Comparison of ENCODE assay signal across 18 cellular contexts in the genomic region with DNA sequence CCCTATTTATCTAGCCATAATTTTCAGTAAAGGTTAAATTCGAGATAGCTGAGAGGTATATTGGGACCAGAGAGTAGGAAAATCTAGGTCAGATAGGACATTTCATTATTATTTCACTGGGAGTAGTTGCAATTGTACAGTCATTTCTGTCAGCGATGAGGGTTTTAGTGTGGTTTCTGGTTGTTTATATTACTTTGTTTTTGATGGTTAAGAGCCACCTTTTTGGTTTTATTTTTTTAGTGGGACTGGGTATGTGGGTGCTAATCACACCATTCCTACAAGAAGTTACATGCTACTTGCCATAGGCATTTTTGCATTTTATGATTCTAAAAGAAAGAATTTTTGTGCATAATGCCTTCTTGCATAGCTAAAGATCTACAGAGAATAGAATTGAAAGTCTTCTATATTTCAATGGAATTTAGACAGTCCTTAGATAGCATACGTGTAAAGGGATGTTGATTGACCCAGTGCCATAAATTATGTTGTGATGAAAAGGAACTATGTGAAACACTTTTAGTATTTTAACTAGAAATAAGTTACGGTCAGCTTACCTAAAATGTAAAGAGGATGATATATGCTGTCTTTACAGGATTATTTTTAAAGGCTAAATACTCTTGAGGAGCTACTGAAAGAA.
A peak's percentile ranks its signal among the peaks of the same experiment; 100 is the strongest.
DNase-seq lines count a peak whose midpoint lies in the region; ATAC-seq, FAIRE-seq and TF ChIP-seq lines count a peak whose summit lies in the region.
"Had no signal": no experiment of that assay in that cellular context is flagged by ENCODE, and none has a peak within 500 bp of the region (broad histone marks: within the 10 kb centered on the region; RNA-seq: fewer than 3 reads in every experiment).

No MANE protein-coding gene starts in this region.

- TF ChIP-seq CTCF in OCI-LY3 (IDR thresholded peaks at IDR 0.05; ENCODE audit: low read depth, low read length) (no peak), fibroblast of lung (conservative IDR thresholded peaks at IDR 0.05 in 1 of 2, IDR thresholded peaks at IDR 0.05 in 1 of 2; ENCODE audit: low read depth in 1 of 2, low read length in 2 of 2) (no peak)

- no peak overlapping the region for H3K9ac ChIP-seq in OCI-LY3 (ENCODE audit: low read length)
- no peak overlapping the region for H3K9ac ChIP-seq in fibroblast of lung (ENCODE audit: insufficient read depth, low read length)

- ATAC-seq in GM21367 (IDR thresholded peaks at IDR 0.05; ENCODE audit: unreplicated experiment) (peak; percentile 47), HG03139 (IDR thresholded peaks at IDR 0.05; ENCODE audit: unreplicated experiment) (no peak)
- ATAC-seq: esophagus mucosa, heart left ventricle had no signal

- H3K36me3 ChIP-seq in OCI-LY3 (replicated peaks; ENCODE audit: low read depth, low read length) (peaks cover 33% of the 10 kb centered on the region), fibroblast of lung (ENCODE audit: control insufficient read depth, insufficient read depth, low read length) (peaks cover 1% of the 10 kb centered on the region)

- FAIRE-seq in GM18507 (lab: Jason Lieb, UNC): peak; percentile 45
- no peak for FAIRE-seq in RCC 7860 (lab: Jason Lieb, UNC)
- FAIRE-seq: D721Med, keratinocyte had no signal

- peaks cover 23% of the 10 kb centered on the region for H3K4me1 ChIP-seq in OCI-LY3 (ENCODE audit: low read length)
- no peaks in the 10 kb centered on the region for H3K4me1 ChIP-seq in fibroblast of lung (ENCODE audit: control insufficient read depth, extremely low read depth, insufficient read depth, low read length)

- no peaks in the 10 kb centered on the region for H3K27me3 ChIP-seq in OCI-LY3 (ENCODE audit: low read depth, low read length)
- no peaks in the 10 kb centered on the region for H3K27me3 ChIP-seq in fibroblast of lung (ENCODE audit: control insufficient read depth, insufficient read depth, low read length)
- H3K27me3 ChIP-seq: heart left ventricle had no signal

- H3K79me2 ChIP-seq in OCI-LY3 (ENCODE audit: low read length) (peaks cover 4% of the 10 kb centered on the region; the same call in 1 of the 2 replicates), fibroblast of lung (ENCODE audit: control insufficient read depth, insufficient read depth, low read length) (no peaks in the 10 kb centered on the region)

- DNase-seq in GM18507 (ENCODE audit: extremely low spot score, insufficient read length, low read depth): no peak
- DNase-seq in fibroblast of lung (ENCODE audit: low read depth in 2 of 2): peak; percentile 26 to 73
- DNase-seq in globus pallidus (ENCODE audit: low spot score): no peak
- DNase-seq in RCC 7860 (ENCODE audit: low spot score): no peak
- DNase-seq in cardiac septum (ENCODE audit: low spot score): no peak
- DNase-seq: activated CD4-positive, alpha-beta T cell treated with anti-CD3 and anti-CD28 coated beads, Interleukin-2, amount 50 U/mL, for 1 hour; AML-193; aorta; heart left ventricle; NCI-H1694; NCI-H446; retina had no signal

- peaks cover 31% of the 10 kb centered on the region for H4K20me1 ChIP-seq in OCI-LY3 (ENCODE audit: insufficient read depth, low read length)
- H4K20me1 ChIP-seq in fibroblast of lung (ENCODE audit: control insufficient read depth, extremely low read depth, insufficient read depth, low read length): no peaks in the 10 kb centered on the region

- peak overlapping the region; percentile 59 for H3K4me2 ChIP-seq in OCI-LY3 (ENCODE audit: low read length)
- H3K4me2 ChIP-seq in fibroblast of lung (ENCODE audit: extremely low read depth, insufficient read depth, low read length): no peak overlapping the region

- intact Hi-C loops in cardiac septum (cut with DNase I): loop anchor here (10.0 kb wide), 1 partner anchor 220 kb away; the partner anchor contains the start of gene TBPL2

- H3K4me3 ChIP-seq in OCI-LY3 (ENCODE audit: low read length) (peak overlapping the region; percentile 21), fibroblast of lung (replicated peaks in 1 of 4; ENCODE audit: control extremely low read depth in 1 of 4, insufficient read depth in 1 of 4, low read depth in 3 of 4, low read length in 4 of 4) (no peak overlapping the region)
- H3K4me3 ChIP-seq: heart left ventricle had no signal

- H3K27ac ChIP-seq in OCI-LY3 (ENCODE audit: low read length) (peak overlapping the region; percentile 9; the same call in 1 of the 2 replicates), fibroblast of lung (ENCODE audit: insufficient read depth, low read length) (no peak overlapping the region)
- H3K27ac ChIP-seq: heart left ventricle had no signal

- H2AFZ ChIP-seq in OCI-LY3 (ENCODE audit: low read depth, low read length) (no peak overlapping the region), fibroblast of lung (ENCODE audit: low read length) (no peak overlapping the region)

- H3K9me3 ChIP-seq in OCI-LY3 (ENCODE audit: insufficient read depth, low read length) (no peaks in the 10 kb centered on the region), fibroblast of lung (ENCODE audit: control insufficient read depth, insufficient read depth, low read depth, low read length) (no peaks in the 10 kb centered on the region)
- H3K9me3 ChIP-seq: heart left ventricle had no signal

Comparison
In these comparisons a context has a peak if more than half of its experiments do, and no peak if none do; other contexts are left out.
1. DNase-seq: peak in fibroblast of lung (2 of 2); none in GM18507 (single experiment), globus pallidus (single experiment), RCC 7860 (single experiment) and cardiac septum (single experiment).